24 cellular contexts compared by ENCODE assay signal in genomic region chr4:148780426-148781005, GRCh38.
"Had no signal": no experiment of that assay in that cellular context is flagged by ENCODE, and none has a peak within 500 bp of the region (broad histone marks: within the 10 kb centered on the region; RNA-seq: fewer than 3 reads in every experiment).

No MANE protein-coding gene starts in this region.

- DNase-seq: activated CD4-positive, alpha-beta T cell treated with anti-CD3 and anti-CD28 coated beads, Interleukin-2, amount 50 U/mL, for 1 hour; activated CD8-positive, alpha-beta memory T cell treated with anti-CD3 and anti-CD28 coated beads, Interleukin-2, amount 50 U/mL, for 4 hours; activated naive CD4-positive, alpha-beta T cell treated with anti-CD3 and anti-CD28 coated beads for 36 hours; activated naive CD8-positive, alpha-beta T cell treated with anti-CD3 and anti-CD28 coated beads, Interleukin-2, amount 50 U/mL, for 24 hours; activated T-cell treated with anti-CD3 and anti-CD28 coated beads, Interleukin-2, amount 50 U/mL, for 4 hours; aorta; cerebellar nuclear complex; effector CD8-positive, alpha-beta T cell; heart left ventricle; left ventricle myocardium inferior; natural killer cell; pancreas; right lobe of liver; stimulated activated CD4-positive, alpha-beta T cell treated with anti-CD3 and anti-CD28 coated beads, Interleukin-4, amount 100 ng/mL, for 4 hours; T1000; testis; upper lobe of left lung had no signal

- H3K9me3 ChIP-seq: breast epithelium, gastroesophageal sphincter, heart left ventricle, left ventricle myocardium inferior, neutrophil, pancreas, right lobe of liver, testis, upper lobe of left lung had no signal

- H3K4me3 ChIP-seq: breast epithelium, gastroesophageal sphincter, heart left ventricle, left ventricle myocardium inferior, pancreas, right lobe of liver, smooth muscle cell, testis, upper lobe of left lung had no signal

- H3K27me3 ChIP-seq: breast epithelium, gastroesophageal sphincter, heart left ventricle, neutrophil, pancreas, right lobe of liver, testis, upper lobe of left lung had no signal

- H3K27ac ChIP-seq: breast epithelium, gastroesophageal sphincter, heart left ventricle, left ventricle myocardium inferior, neutrophil, pancreas, right lobe of liver, testis, upper lobe of left lung had no signal

- H3K4me1 ChIP-seq: breast epithelium, gastroesophageal sphincter, heart left ventricle, left ventricle myocardium inferior, pancreas, right lobe of liver, testis, upper lobe of left lung had no signal

- H3K36me3 ChIP-seq: breast epithelium, gastroesophageal sphincter, heart left ventricle, left ventricle myocardium inferior, neutrophil, pancreas, right lobe of liver, upper lobe of left lung had no signal

- ATAC-seq: activated CD4-positive, CD25-positive, alpha-beta regulatory T cell treated with anti-CD3 and anti-CD28 coated beads, Interleukin-2, amount 50 U/mL, for 24 hours; activated naive CD8-positive, alpha-beta T cell treated with anti-CD3 and anti-CD28 coated beads, Interleukin-2, amount 50 U/mL, for 24 hours; activated T-cell treated with anti-CD3 and anti-CD28 coated beads, Interleukin-2, amount 50 U/mL, for 4 hours; esophagus mucosa; gastroesophageal sphincter; heart left ventricle; natural killer cell; pancreas; right lobe of liver; stimulated activated memory B cell treated with anti-CD40 and anti-IgM and Interleukin-4, amounts not matched to agents 10 μg/mL and 1 μg/mL and 100 μg/mL, for 72 hours had no signal
